Comparison of ENCODE assay signal across 27 cellular contexts in genomic region chr4:183429489-183429888, GRCh38. TPM values are rescaled to one million over a fixed set of nuclear protein-coding genes. Genes with fewer than 3 reads are reported as not detected.
DNase-seq lines count a peak whose midpoint lies in the region; ATAC-seq and TF ChIP-seq lines count a peak whose summit lies in the region.
"Had no signal": no experiment of that assay in that cellular context is flagged by ENCODE, and none has a peak within 500 bp of the region (broad histone marks: within the 10 kb centered on the region; RNA-seq: fewer than 3 reads in every experiment).

No MANE protein-coding gene starts in this region.

- no peak overlapping the region for H3K4me3 Mint-ChIP-seq in activated naive CD4-positive, alpha-beta T cell treated with anti-CD3 and anti-CD28 coated beads, Interleukin-2, amount 10 ng/mL, durations not matched to agents 7 days and 5 days
- no peak overlapping the region for H3K4me3 Mint-ChIP-seq in stimulated activated memory B cell treated with anti-CD40 and anti-IgM and Interleukin-4, amounts not matched to agents 10 μg/mL and 1 μg/mL and 100 μg/mL, for 72 hours
- H3K4me3 Mint-ChIP-seq: CD8-positive, alpha-beta T cell had no signal

- no peaks in the 10 kb centered on the region for H3K9me3 Mint-ChIP-seq in activated naive CD4-positive, alpha-beta T cell treated with anti-CD3 and anti-CD28 coated beads, Interleukin-2, amount 10 ng/mL, durations not matched to agents 7 days and 5 days
- no peaks in the 10 kb centered on the region for H3K9me3 Mint-ChIP-seq in stimulated activated memory B cell treated with anti-CD40 and anti-IgM and Interleukin-4, amounts not matched to agents 10 μg/mL and 1 μg/mL and 100 μg/mL, for 72 hours
- H3K9me3 Mint-ChIP-seq: CD8-positive, alpha-beta T cell had no signal

- peaks cover 48% of the 10 kb centered on the region for H3K4me1 Mint-ChIP-seq in activated naive CD4-positive, alpha-beta T cell treated with anti-CD3 and anti-CD28 coated beads, Interleukin-2, amount 10 ng/mL, durations not matched to agents 7 days and 5 days
- H3K4me1 Mint-ChIP-seq in stimulated activated memory B cell treated with anti-CD40 and anti-IgM and Interleukin-4, amounts not matched to agents 10 μg/mL and 1 μg/mL and 100 μg/mL, for 72 hours = no peaks in the 10 kb centered on the region

- no TSS peak for BruUV-seq in Panc1 (replicated peaks; lab: Mats Ljungman, UMichigan)

- no peak overlapping the region for H3K4me3 ChIP-seq in Panc1 (ENCODE audit: low read depth in 2 of 2, low read length in 2 of 2)
- H3K4me3 ChIP-seq: breast epithelium, gastrocnemius medialis, GM12878, lower lobe of right lung, MG63 had no signal

- no peaks in the 10 kb centered on the region for H3K27me3 ChIP-seq in Panc1 (ENCODE audit: control insufficient read depth, insufficient read depth, low read length)
- H3K27me3 ChIP-seq: breast epithelium, gastrocnemius medialis, MG63 had no signal

- ATAC-seq in Panc1 = no peak
- peak; percentile 24 for ATAC-seq in stimulated activated memory B cell treated with anti-CD40 and anti-IgM and Interleukin-4, amounts not matched to agents 10 μg/mL and 1 μg/mL and 100 μg/mL, for 72 hours
- ATAC-seq: CD8-positive, alpha-beta T cell; gastrocnemius medialis; GM12878; PC-3; Right ventricle myocardium inferior; stimulated activated naive CD8-positive, alpha-beta T cell treated with anti-CD3 and anti-CD28 coated beads, Interleukin-15, Interleukin-2, amounts not matched to agents 100 U/mL and 50 U/mL, for 24 hours had no signal

- POLR2A ChIA-PET in Panc1 (lab: Charles Lee) = no interaction called here

- intact Hi-C loops in Panc1 (cut with micrococcal nuclease; ENCODE audit: unreplicated experiment) = no loop called here

- no peaks in the 10 kb centered on the region; the same call in 1 of the 2 replicates for H3K4me1 ChIP-seq in Panc1 (ENCODE audit: control insufficient read depth, insufficient read depth, low read length)
- H3K4me1 ChIP-seq: breast epithelium, gastrocnemius medialis had no signal

- H3K9me3 ChIP-seq in Panc1 (ENCODE audit: control insufficient read depth, insufficient read depth, low read depth, low read length) = no peaks in the 10 kb centered on the region
- H3K9me3 ChIP-seq: breast epithelium, gastrocnemius medialis, lower lobe of right lung, MG63, SK-N-SH had no signal

- H3K27ac ChIP-seq in Panc1 (ENCODE audit: low read length) = 0 out of 2 replicates have a peak overlapping the region, but pooled peaks have one; percentile 29
- H3K27ac ChIP-seq: breast epithelium, gastrocnemius medialis, lower lobe of right lung had no signal

- CTCF ChIA-PET in activated naive CD4-positive, alpha-beta T cell treated with anti-CD3 and anti-CD28 coated beads, Interleukin-2, amount 10 ng/mL, durations not matched to agents 7 days and 5 days (lab: Charles Lee) = no interaction called here
- CTCF ChIA-PET in Panc1 (lab: Charles Lee) = no interaction called here

- H3K27ac Mint-ChIP-seq in activated naive CD4-positive, alpha-beta T cell treated with anti-CD3 and anti-CD28 coated beads, Interleukin-2, amount 10 ng/mL, durations not matched to agents 7 days and 5 days = peak overlapping the region; percentile 76
- H3K27ac Mint-ChIP-seq in stimulated activated memory B cell treated with anti-CD40 and anti-IgM and Interleukin-4, amounts not matched to agents 10 μg/mL and 1 μg/mL and 100 μg/mL, for 72 hours = no peak overlapping the region

- H3K27me3 Mint-ChIP-seq in activated naive CD4-positive, alpha-beta T cell treated with anti-CD3 and anti-CD28 coated beads, Interleukin-2, amount 10 ng/mL, durations not matched to agents 7 days and 5 days = no peaks in the 10 kb centered on the region
- H3K27me3 Mint-ChIP-seq in stimulated activated memory B cell treated with anti-CD40 and anti-IgM and Interleukin-4, amounts not matched to agents 10 μg/mL and 1 μg/mL and 100 μg/mL, for 72 hours = peaks cover 4% of the 10 kb centered on the region

- no peaks in the 10 kb centered on the region for H3K36me3 Mint-ChIP-seq in activated naive CD4-positive, alpha-beta T cell treated with anti-CD3 and anti-CD28 coated beads, Interleukin-2, amount 10 ng/mL, durations not matched to agents 7 days and 5 days
- no peaks in the 10 kb centered on the region for H3K36me3 Mint-ChIP-seq in stimulated activated memory B cell treated with anti-CD40 and anti-IgM and Interleukin-4, amounts not matched to agents 10 μg/mL and 1 μg/mL and 100 μg/mL, for 72 hours
- H3K36me3 Mint-ChIP-seq: CD8-positive, alpha-beta T cell had no signal

- TF ChIP-seq CTCF in Panc1 (IDR thresholded peaks at IDR 0.05) = no peak

- in situ Hi-C loops in Panc1 (cut with HindIII; ENCODE audit: low pct_unique_long_range_greater_than_20kb, low sequenced_read_pairs) = no loop called here

- no peaks in the 10 kb centered on the region for H3K36me3 ChIP-seq in Panc1 (ENCODE audit: control insufficient read depth, insufficient read depth, low read length)
- H3K36me3 ChIP-seq: breast epithelium, gastrocnemius medialis, lower lobe of right lung, MG63 had no signal

- DNase-seq in activated naive CD4-positive, alpha-beta T cell treated with anti-CD3 and anti-CD28 coated beads, Interleukin-2, amount 10 ng/mL, durations not matched to agents 7 days and 5 days = no peak
- no peak for DNase-seq in activated naive CD4-positive, alpha-beta T cell treated with Interleukin-2 at 50 U/mL for 16 hours
- DNase-seq in Panc1 (ENCODE audit: low read depth, low spot score) (no peak), islet precursor cell (peak; percentile 57), iPS-NIHi11 (ENCODE audit: low spot score) (no peak), GF-D8 (lab: John Stamatoyannopoulos, UW) (no peak)
- DNase-seq: activated CD4-positive, alpha-beta T cell treated with anti-CD3 and anti-CD28 coated beads for 48 hours; activated naive CD4-positive, alpha-beta T cell treated with anti-CD3 and anti-CD28 coated beads, Interleukin-2, amount 50 U/mL, for 16 hours; AML-193; gastrocnemius medialis; KG1; kidney glomerular epithelial cell; lower lobe of right lung; MG63; NCI-H1930; NCI-H526; NK-92 treated with Interleukin-12 subunit alpha and Interleukin-12 subunit beta, amount 100 ng/mL, for 24 hours; PC-3; right cardiac atrium; SK-N-SH; stimulated activated CD4-positive, alpha-beta T cell treated with anti-CD3 and anti-CD28 coated beads, Interleukin-1b, Interleukin-23, amount 100 ng/mL, for 48 hours; stimulated activated naive CD8-positive, alpha-beta T cell treated with anti-CD3 and anti-CD28 coated beads, Interleukin-15, Interleukin-2, amounts not matched to agents 100 U/mL and 50 U/mL, for 24 hours had no signal

RNA-seq across cellular contexts. Expression of gene CDKN2AIP, which starts 14.9 kb away (rescaled TPM):
- total RNA-seq in Panc1 (2021; ENCODE audit: unreplicated experiment) = 21.1 TPM
- polyA plus RNA-seq in Panc1 (2012; ENCODE audit: insufficient read length) = 22.8 TPM
